In the genomic region with DNA sequence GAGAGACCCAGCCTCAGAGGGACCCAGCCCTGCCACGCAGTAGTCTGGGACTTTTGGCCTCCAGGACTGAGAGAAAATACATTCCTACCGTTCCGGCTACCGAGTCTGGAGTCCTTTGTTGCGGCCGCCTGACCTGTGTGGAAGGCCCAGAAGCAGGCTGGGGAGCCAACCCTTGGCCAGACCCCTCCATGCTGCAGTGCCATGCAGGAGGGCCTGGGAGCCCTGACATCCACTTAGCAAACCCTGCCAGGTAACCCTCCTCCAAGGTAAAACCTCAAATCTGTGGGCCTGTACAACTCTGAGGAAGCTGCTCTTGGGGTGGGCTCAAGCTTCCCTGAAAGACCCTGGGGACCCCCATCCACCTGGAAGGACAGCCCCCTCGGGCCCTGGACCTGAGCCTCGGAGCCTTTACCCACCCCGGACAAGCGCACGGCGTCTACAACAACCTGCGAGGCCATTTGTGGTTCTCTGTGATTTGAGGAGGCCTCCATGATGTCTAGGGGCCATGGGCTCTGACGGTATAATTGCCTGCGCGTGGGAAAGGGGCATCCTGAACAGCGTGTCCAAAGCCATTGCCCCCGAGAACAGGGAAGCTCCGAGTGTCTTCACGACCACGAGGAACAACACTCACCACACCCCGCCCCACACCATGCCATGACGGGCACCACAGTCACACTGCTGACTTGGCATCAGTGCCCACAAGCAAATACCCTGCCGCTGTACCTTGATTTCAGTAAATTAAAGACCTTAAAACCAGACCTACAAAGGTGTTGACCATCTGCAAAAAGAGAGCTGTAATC, we compare ENCODE assay signal across 1 cellular context.
TF ChIP-seq lines count a peak whose summit lies in the region.

No MANE protein-coding gene starts in this region.

TF ChIP-seq in GM23338, 12 proteins besides CTCF, POLR2A, EP300 and RAD21 (continued from another document):
- TF ChIP-seq, protein P1, sequence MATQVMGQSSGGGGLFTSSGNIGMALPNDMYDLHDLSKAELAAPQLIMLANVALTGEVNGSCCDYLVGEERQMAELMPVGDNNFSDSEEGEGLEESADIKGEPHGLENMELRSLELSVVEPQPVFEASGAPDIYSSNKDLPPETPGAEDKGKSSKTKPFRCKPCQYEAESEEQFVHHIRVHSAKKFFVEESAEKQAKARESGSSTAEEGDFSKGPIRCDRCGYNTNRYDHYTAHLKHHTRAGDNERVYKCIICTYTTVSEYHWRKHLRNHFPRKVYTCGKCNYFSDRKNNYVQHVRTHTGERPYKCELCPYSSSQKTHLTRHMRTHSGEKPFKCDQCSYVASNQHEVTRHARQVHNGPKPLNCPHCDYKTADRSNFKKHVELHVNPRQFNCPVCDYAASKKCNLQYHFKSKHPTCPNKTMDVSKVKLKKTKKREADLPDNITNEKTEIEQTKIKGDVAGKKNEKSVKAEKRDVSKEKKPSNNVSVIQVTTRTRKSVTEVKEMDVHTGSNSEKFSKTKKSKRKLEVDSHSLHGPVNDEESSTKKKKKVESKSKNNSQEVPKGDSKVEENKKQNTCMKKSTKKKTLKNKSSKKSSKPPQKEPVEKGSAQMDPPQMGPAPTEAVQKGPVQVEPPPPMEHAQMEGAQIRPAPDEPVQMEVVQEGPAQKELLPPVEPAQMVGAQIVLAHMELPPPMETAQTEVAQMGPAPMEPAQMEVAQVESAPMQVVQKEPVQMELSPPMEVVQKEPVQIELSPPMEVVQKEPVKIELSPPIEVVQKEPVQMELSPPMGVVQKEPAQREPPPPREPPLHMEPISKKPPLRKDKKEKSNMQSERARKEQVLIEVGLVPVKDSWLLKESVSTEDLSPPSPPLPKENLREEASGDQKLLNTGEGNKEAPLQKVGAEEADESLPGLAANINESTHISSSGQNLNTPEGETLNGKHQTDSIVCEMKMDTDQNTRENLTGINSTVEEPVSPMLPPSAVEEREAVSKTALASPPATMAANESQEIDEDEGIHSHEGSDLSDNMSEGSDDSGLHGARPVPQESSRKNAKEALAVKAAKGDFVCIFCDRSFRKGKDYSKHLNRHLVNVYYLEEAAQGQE (IDR thresholded peaks at IDR 0.05; ENCODE audit: unreplicated experiment), result no peak
- TF ChIP-seq POLR2AphosphoS5 (IDR thresholded peaks at IDR 0.05; ENCODE audit: low read depth) (no peak), EZH2phosphoT487 (IDR thresholded peaks at IDR 0.05; ENCODE audit: unreplicated experiment) (no peak), ZNF114 (CRISPR knock-in tag; IDR thresholded peaks at IDR 0.05) (no peak)
